ENCODE assay signal across 13 cellular contexts in genomic region chr7:92785923-92786322, GRCh38. TPM values are rescaled to one million over a fixed set of nuclear protein-coding genes. Genes with fewer than 3 reads are reported as not detected.
A peak's percentile ranks its signal among the peaks of the same experiment; 100 is the strongest.
DNase-seq lines count a peak whose midpoint lies in the region; ATAC-seq, FAIRE-seq and TF ChIP-seq lines count a peak whose summit lies in the region.
"Had no signal": no experiment of that assay in that cellular context is flagged by ENCODE, and none has a peak within 500 bp of the region (broad histone marks: within the 10 kb centered on the region; RNA-seq: fewer than 3 reads in every experiment).

No MANE protein-coding gene starts in this region.

- H3K9me3 Mint-ChIP-seq in HFFc6 = peaks cover 27% of the 10 kb centered on the region

- H3K36me3 ChIP-seq in colonic mucosa = no peaks in the 10 kb centered on the region

- H3K27me3 ChIP-seq in colonic mucosa = no peaks in the 10 kb centered on the region

- FAIRE-seq in urothelium cell line (lab: Jason Lieb, UNC) = no peak
- FAIRE-seq: HTR-8/SVneo had no signal

- no peak overlapping the region; the same call in none of the 2 replicates for H3K4me3 Mint-ChIP-seq in HFFc6
- H3K4me3 Mint-ChIP-seq: naive B cell had no signal

- H3K36me3 Mint-ChIP-seq in HFFc6 (ENCODE audit: low read depth) = peaks cover 65% of the 10 kb centered on the region

- peaks cover 4% of the 10 kb centered on the region for H3K9me3 ChIP-seq in colonic mucosa

- peak; percentile 57 for DNase-seq in HFFc6
- peak; percentile 70 for DNase-seq in fibroblast of peridontal ligament (ENCODE audit: extremely low read depth)
- peak; percentile 65 for DNase-seq in renal cortical epithelial cell (ENCODE audit: low read depth)
- no peak for DNase-seq in effector CD8-positive, alpha-beta T cell (lab: John Stamatoyannopoulos, UW)
- DNase-seq in GM13976 (ENCODE audit: low spot score) = no peak
- no peak for DNase-seq in colonic mucosa
- no peak for DNase-seq in urothelium cell line (ENCODE audit: low spot score)
- DNase-seq: activated T-cell treated with anti-CD3 and anti-CD28 coated beads, Interleukin-2, amount 50 U/mL, for 48 hours; naive B cell; NCI-H2081 treated with DMSO at 0.1 percent for 48 hours; stimulated activated naive CD8-positive, alpha-beta T cell treated with anti-CD3 and anti-CD28 coated beads, Interleukin-15, Interleukin-2, amounts not matched to agents 100 U/mL and 50 U/mL, for 24 hours had no signal

- no peak overlapping the region for H3K4me3 ChIP-seq in colonic mucosa

- H3K27ac Mint-ChIP-seq in HFFc6 = peak overlapping the region; percentile 75

- peak; percentile 81 for ATAC-seq in SK-N-SH treated with all-trans-retinoic acid at 6 μM for 48 hours
- ATAC-seq: stimulated activated naive CD8-positive, alpha-beta T cell treated with anti-CD3 and anti-CD28 coated beads, Interleukin-15, Interleukin-2, amounts not matched to agents 100 U/mL and 50 U/mL, for 24 hours had no signal

- TF ChIP-seq CTCF in HFFc6 (IDR thresholded peaks at IDR 0.05) = no peak
- TF ChIP-seq CTCF in GM13976 (IDR thresholded peaks at IDR 0.05; ENCODE audit: borderline replicate concordance, control extremely low read depth, extremely low read depth, insufficient read depth, missing control alignments) = no peak
- TF ChIP-seq CTCF in colonic mucosa (IDR thresholded peaks at IDR 0.05) = no peak

- no peak overlapping the region for H3K27ac ChIP-seq in colonic mucosa

- H3K27me3 Mint-ChIP-seq in HFFc6 (ENCODE audit: insufficient read depth) = no peaks in the 10 kb centered on the region; the same call in none of the 2 replicates
- H3K27me3 Mint-ChIP-seq: naive B cell had no signal

- H3K4me1 ChIP-seq in colonic mucosa = peaks cover 7% of the 10 kb centered on the region

- H3K4me1 Mint-ChIP-seq in HFFc6 (ENCODE audit: low read depth) = peaks cover 87% of the 10 kb centered on the region

- in situ Hi-C loops in GM13976 (cut with MboI; ENCODE audit: low sequenced_read_pairs, unreplicated experiment) = no loop called here

- no peak overlapping the region for H3K9ac ChIP-seq in colonic mucosa (ENCODE audit: low read depth in 2 of 2, low read length in 2 of 2)

- intact Hi-C loops in colonic mucosa (cut with DNase I) = no loop called here

TF ChIP-seq in SK-N-SH treated with all-trans-retinoic acid at 6 μM for 48 hours, 23 proteins besides CTCF, POLR2A, EP300 and RAD21:
- no peak for TF ChIP-seq TOX (CRISPR knock-in tag; IDR thresholded peaks at IDR 0.05; ENCODE audit: borderline replicate concordance)
- TF ChIP-seq RARB (CRISPR knock-in tag; IDR thresholded peaks at IDR 0.05) = no peak
- TF ChIP-seq ISL1 (CRISPR knock-in tag; IDR thresholded peaks at IDR 0.05) = peak; percentile 96
- no peak; the same call in 1 of the 2 replicates for TF ChIP-seq TSHZ2 (CRISPR knock-in tag; IDR thresholded peaks at IDR 0.05)
- no peak for TF ChIP-seq ZFP3 (CRISPR knock-in tag; IDR thresholded peaks at IDR 0.05)
- no peak for TF ChIP-seq ZFP30 (CRISPR knock-in tag; IDR thresholded peaks at IDR 0.05)
- TF ChIP-seq ZNF70 (CRISPR knock-in tag; IDR thresholded peaks at IDR 0.05) = no peak
- TF ChIP-seq OSR1 (CRISPR knock-in tag; IDR thresholded peaks at IDR 0.05) = no peak
- peak; percentile 68; the same call in 1 of the 2 replicates for TF ChIP-seq GLIS3 (CRISPR knock-in tag; IDR thresholded peaks at IDR 0.05)
- TF ChIP-seq CSRNP3 (CRISPR knock-in tag; IDR thresholded peaks at IDR 0.05) = no peak
- TF ChIP-seq ESRRG (CRISPR knock-in tag; IDR thresholded peaks at IDR 0.05) = no peak
- TF ChIP-seq ZC3H10 (CRISPR knock-in tag; IDR thresholded peaks at IDR 0.05) = no peak
- no peak for TF ChIP-seq PPARA (CRISPR knock-in tag; IDR thresholded peaks at IDR 0.05; ENCODE audit: borderline replicate concordance)
- TF ChIP-seq PATZ1 (CRISPR knock-in tag; IDR thresholded peaks at IDR 0.05; ENCODE audit: borderline replicate concordance) = no peak
- no peak for TF ChIP-seq BACH2 (CRISPR knock-in tag; IDR thresholded peaks at IDR 0.05; ENCODE audit: borderline replicate concordance)
- no peak for TF ChIP-seq ARNTL (CRISPR knock-in tag; IDR thresholded peaks at IDR 0.05; ENCODE audit: borderline replicate concordance, low read depth)
- no peak for TF ChIP-seq TCF4 (CRISPR knock-in tag; IDR thresholded peaks at IDR 0.05; ENCODE audit: borderline replicate concordance)
- peak; percentile 81; the same call in 1 of the 2 replicates for TF ChIP-seq SNAI2 (CRISPR knock-in tag; IDR thresholded peaks at IDR 0.05)
- no peak for TF ChIP-seq POU6F1 (CRISPR knock-in tag; IDR thresholded peaks at IDR 0.05; ENCODE audit: borderline replicate concordance, low read depth)
- peak; percentile 54; the same call in 1 of the 2 replicates for TF ChIP-seq ZNF8 (CRISPR knock-in tag; IDR thresholded peaks at IDR 0.05)
- no peak; the same call in 1 of the 2 replicates for TF ChIP-seq CSDC2 (CRISPR knock-in tag; IDR thresholded peaks at IDR 0.05)

RNA-seq across cellular contexts. Expression of gene CDK6, which starts 50.5 kb away (rescaled TPM):
- 10 to 100 TPM; 54.5 to 90.0 (median 58.9) TPM for total RNA-seq in HFFc6 (2021; fragmentation: NEBNext Ultra II Directional; extraction: Animal tissue kit (Norgen Biotek cat#: 25700))
- total RNA-seq in renal cortical epithelial cell = 138 and 189 TPM in 2 replicates
- total RNA-seq in colonic mucosa = 10 to 100 TPM; 37.1 to 55.4 TPM

Comparison
In these comparisons a context has a peak if more than half of its experiments do, and no peak if none do; other contexts are left out.
1. DNase-seq: peak in HFFc6 (single experiment), fibroblast of peridontal ligament (single experiment) and renal cortical epithelial cell (single experiment); none in effector CD8-positive, alpha-beta T cell (single experiment), GM13976 (single experiment), colonic mucosa (single experiment) and urothelium cell line (single experiment).